In genomic region chr20:46838002-46838401, GRCh38 we compare ENCODE assay signal across 21 cellular contexts. TPM values are rescaled to one million over a fixed set of nuclear protein-coding genes. Genes with fewer than 3 reads are reported as not detected.
"Had no signal": no experiment of that assay in that cellular context is flagged by ENCODE, and none has a peak within 500 bp of the region (broad histone marks: within the 10 kb centered on the region; RNA-seq: fewer than 3 reads in every experiment).

No MANE protein-coding gene starts in this region.

- H3K27ac Mint-ChIP-seq: activated CD4-positive, alpha-beta T cell treated with anti-CD3 and anti-CD28 coated beads, Interleukin-2, amount 10 ng/mL, durations not matched to agents 7 days and 5 days; activated CD8-positive, alpha-beta T cell treated with anti-CD3 and anti-CD28 coated beads, Interleukin-2, amount 10 ng/mL, durations not matched to agents 7 days and 5 days; activated naive CD4-positive, alpha-beta T cell treated with anti-CD3 and anti-CD28 coated beads for 36 hours; brain; naive thymus-derived CD4-positive, alpha-beta T cell; stimulated activated naive CD8-positive, alpha-beta T cell treated with anti-CD3 and anti-CD28 coated beads, Interleukin-15, Interleukin-2, amounts not matched to agents 100 ng/mL and 50 ng/mL, for 24 hours had no signal

- H3K4me1 Mint-ChIP-seq: activated CD4-positive, alpha-beta T cell treated with anti-CD3 and anti-CD28 coated beads, Interleukin-2, amount 10 ng/mL, durations not matched to agents 7 days and 5 days; brain had no signal

- H3K4me3 ChIP-seq: dorsolateral prefrontal cortex, prostate gland, right atrium auricular region, tibial nerve, uterus had no signal

- H3K36me3 Mint-ChIP-seq: brain; naive thymus-derived CD4-positive, alpha-beta T cell had no signal

- H3K4me3 Mint-ChIP-seq: activated CD4-positive, alpha-beta T cell treated with anti-CD3 and anti-CD28 coated beads, Interleukin-2, amount 10 ng/mL, durations not matched to agents 7 days and 5 days; activated CD8-positive, alpha-beta T cell treated with anti-CD3 and anti-CD28 coated beads, Interleukin-2, amount 10 ng/mL, durations not matched to agents 7 days and 5 days; activated naive CD4-positive, alpha-beta T cell treated with anti-CD3 and anti-CD28 coated beads for 36 hours; activated T-cell treated with anti-CD3 and anti-CD28 coated beads, Interleukin-2, amount 50 U/mL, for 4 hours; brain; naive thymus-derived CD4-positive, alpha-beta T cell; stimulated activated naive CD8-positive, alpha-beta T cell treated with anti-CD3 and anti-CD28 coated beads, Interleukin-15, Interleukin-2, amounts not matched to agents 100 ng/mL and 50 ng/mL, for 24 hours had no signal

- ATAC-seq: activated CD4-positive, CD25-positive, alpha-beta regulatory T cell treated with anti-CD3 and anti-CD28 coated beads, Interleukin-2, amount 50 U/mL, for 24 hours; activated CD8-positive, alpha-beta T cell treated with anti-CD3 and anti-CD28 coated beads, Interleukin-2, amount 10 ng/mL, durations not matched to agents 7 days and 5 days; activated T-cell treated with anti-CD3 and anti-CD28 coated beads, Interleukin-2, amount 50 U/mL, for 4 hours; naive thymus-derived CD4-positive, alpha-beta T cell had no signal

- H3K9me3 Mint-ChIP-seq: activated CD4-positive, alpha-beta T cell treated with anti-CD3 and anti-CD28 coated beads, Interleukin-2, amount 10 ng/mL, durations not matched to agents 7 days and 5 days; activated naive CD4-positive, alpha-beta T cell treated with anti-CD3 and anti-CD28 coated beads for 36 hours; activated T-cell treated with anti-CD3 and anti-CD28 coated beads, Interleukin-2, amount 50 U/mL, for 4 hours; brain; stimulated activated naive CD8-positive, alpha-beta T cell treated with anti-CD3 and anti-CD28 coated beads, Interleukin-15, Interleukin-2, amounts not matched to agents 100 ng/mL and 50 ng/mL, for 24 hours had no signal

- H3K27ac ChIP-seq: dorsolateral prefrontal cortex, prostate gland, right atrium auricular region, tibial nerve, uterus had no signal

- H3K4me1 ChIP-seq: prostate gland, right atrium auricular region, uterus had no signal

- H3K9me3 ChIP-seq: prostate gland, right atrium auricular region, tibial nerve, uterus had no signal

- DNase-seq: activated CD4-positive, alpha-beta T cell treated with anti-CD3 and anti-CD28 coated beads, Interleukin-2, amount 10 ng/mL, durations not matched to agents 7 days and 5 days; activated CD8-positive, alpha-beta T cell treated with anti-CD3 and anti-CD28 coated beads, Interleukin-2, amount 10 ng/mL, durations not matched to agents 7 days and 5 days; activated naive CD4-positive, alpha-beta T cell treated with anti-CD3 and anti-CD28 coated beads for 36 hours; activated T-cell treated with anti-CD3 and anti-CD28 coated beads, Interleukin-2, amount 50 U/mL, for 4 hours; anterior cingulate cortex; caudate nucleus; dorsolateral prefrontal cortex; foreskin melanocyte; head of caudate nucleus; mesenchymal stem cell; naive thymus-derived CD4-positive, alpha-beta T cell; stimulated activated CD4-positive, alpha-beta T cell treated with anti-CD3 and anti-CD28 coated beads, Interleukin-2, amount 100 ng/mL, for 24 hours; uterus had no signal

- H3K27me3 ChIP-seq: right atrium auricular region, tibial nerve, uterus had no signal

- H3K36me3 ChIP-seq: prostate gland, right atrium auricular region, tibial nerve, uterus had no signal

RNA-seq across cellular contexts. Expression of gene EYA2, which starts 56.6 kb away (rescaled TPM):
- total RNA-seq: activated CD4-positive, alpha-beta T cell treated with anti-CD3 and anti-CD28 coated beads, Interleukin-2, amount 10 ng/mL, durations not matched to agents 7 days and 5 days; activated CD8-positive, alpha-beta T cell treated with anti-CD3 and anti-CD28 coated beads, Interleukin-2, amount 10 ng/mL, durations not matched to agents 7 days and 5 days; activated naive CD4-positive, alpha-beta T cell treated with anti-CD3 and anti-CD28 coated beads for 36 hours; activated T-cell treated with anti-CD3 and anti-CD28 coated beads, Interleukin-2, amount 50 U/mL, for 4 hours; epithelial cell of proximal tubule; osteocyte had no signal
- polyA plus RNA-seq: naive thymus-derived CD4-positive, alpha-beta T cell had no signal
